Comparison of ENCODE assay signal across 8 cellular contexts in genomic region chr20:5119143-5119434, GRCh38. TPM values are rescaled to one million over a fixed set of nuclear protein-coding genes. Genes with fewer than 3 reads are reported as not detected.
DNase-seq lines count a peak whose midpoint lies in the region; ATAC-seq and TF ChIP-seq lines count a peak whose summit lies in the region.

No MANE protein-coding gene starts in this region.

- CTCF ChIA-PET in RWPE1 (lab: Yijun Ruan, JAX): interaction anchor here (0.6 kb wide), 1 partner anchor 668 kb away, joined by 3 read pairs; no protein-coding TSS in a partner anchor

- POLR2A ChIA-PET in RWPE1 (lab: Yijun Ruan, JAX; ENCODE audit: low non-redundant PET): interaction anchor here (1.4 kb wide), 1 partner anchor 73 kb away, joined by 4 read pairs; no protein-coding TSS in a partner anchor

- DNase-seq in RWPE1 (ENCODE audit: low spot score) (no peak), esophagus squamous epithelium (lab: John Stamatoyannopoulos, UW) (no peak), progenitor cell of endocrine pancreas (ENCODE audit: low spot score, unreplicated experiment) (no peak), ureter (ENCODE audit: low spot score) (no peak)

- WGBS in esophagus squamous epithelium, 2 donors: 0% methylated on average over 7 to 10 of the region's 21 CpGs

- no peaks in the 10 kb centered on the region for H3K27me3 Mint-ChIP-seq in progenitor cell of endocrine pancreas

- peak overlapping the region; percentile 95 for H3K27ac ChIP-seq in RWPE1
- H3K27ac ChIP-seq in esophagus squamous epithelium: peak overlapping the region; percentile 86 to 97 (median 95)

- H3K27ac Mint-ChIP-seq in progenitor cell of endocrine pancreas: peak overlapping the region; percentile 95

- peaks cover 22% of the 10 kb centered on the region for H3K4me1 Mint-ChIP-seq in progenitor cell of endocrine pancreas (ENCODE audit: low read depth)

- no peaks in the 10 kb centered on the region for H3K27me3 ChIP-seq in esophagus squamous epithelium

- H3K36me3 ChIP-seq in ES-I3 (ENCODE audit: insufficient read depth, low read length) (peaks cover 20% of the 10 kb centered on the region), esophagus squamous epithelium (peaks cover 6 to 39% (median 10%) of the 10 kb centered on the region in 3 donors)

- H3K4me1 ChIP-seq in ES-I3 (ENCODE audit: insufficient read depth, low read length): peaks cover 3% of the 10 kb centered on the region
- H3K4me1 ChIP-seq in esophagus squamous epithelium: peaks cover 0 to 35% (median 25%) of the 10 kb centered on the region in 3 donors

- peaks cover 22% of the 10 kb centered on the region for H3K36me3 Mint-ChIP-seq in progenitor cell of endocrine pancreas (ENCODE audit: insufficient read depth)

- peak overlapping the region; percentile 59 to 87 (median 82) for H3K4me3 ChIP-seq in esophagus squamous epithelium

- intact Hi-C loops in esophagus squamous epithelium (cut with DNase I): no loop called here

- TF ChIP-seq POLR2A in esophagus squamous epithelium (IDR thresholded peaks at IDR 0.05): no peak

- H3K9me3 Mint-ChIP-seq in progenitor cell of endocrine pancreas (ENCODE audit: low read depth): no peaks in the 10 kb centered on the region

- H3K9ac ChIP-seq in ES-I3 (ENCODE audit: low read depth, low read length): peak overlapping the region; percentile 92

- H3K9me3 ChIP-seq in ES-I3 (ENCODE audit: control insufficient read depth, insufficient read depth, low read length) (no peaks in the 10 kb centered on the region), esophagus squamous epithelium (no peaks in the 10 kb centered on the region)

- H3K4me3 Mint-ChIP-seq in progenitor cell of endocrine pancreas (ENCODE audit: low read depth): peak overlapping the region; percentile 88

- no peak for ATAC-seq in GM18520 (IDR thresholded peaks at IDR 0.05; ENCODE audit: unreplicated experiment)
- no peak for ATAC-seq in HG02759 (IDR thresholded peaks at IDR 0.05; ENCODE audit: unreplicated experiment)
- no peak for ATAC-seq in HG02642 (IDR thresholded peaks at IDR 0.05; ENCODE audit: poor library complexity, unreplicated experiment)

- TF ChIP-seq CTCF in RWPE1 (conservative IDR thresholded peaks at IDR 0.05; ENCODE audit: low read depth) (no peak), esophagus squamous epithelium (IDR thresholded peaks at IDR 0.05) (no peak), progenitor cell of endocrine pancreas (IDR thresholded peaks at IDR 0.05; ENCODE audit: unreplicated experiment) (no peak)

RNA-seq across cellular contexts. Expression of gene PCNA, which starts 0.7 kb away (rescaled TPM):
- total RNA-seq in esophagus squamous epithelium (100 to 1,000 TPM in 2 of 4 donors, 10 to 100 TPM in 2; 58.9 to 160 (median 97.1) TPM), progenitor cell of endocrine pancreas (123 and 126 TPM in 2 replicates), ureter (52.0 TPM)

RNA-seq across cellular contexts. Expression of gene TMEM230, which starts 6.2 kb away (rescaled TPM):
- 10 to 100 TPM; 19.2 to 46.1 (median 34.6) TPM for total RNA-seq in esophagus squamous epithelium
- total RNA-seq in progenitor cell of endocrine pancreas: 80.7 and 82.8 TPM in 2 replicates
- 125 TPM for total RNA-seq in ureter

RNA-seq across cellular contexts. Expression of gene CDS2, which starts 7.7 kb away (rescaled TPM):
- total RNA-seq in esophagus squamous epithelium (10 to 100 TPM; 13.7 to 25.7 (median 14.5) TPM), progenitor cell of endocrine pancreas (52.3 and 57.5 TPM in 2 replicates), ureter (58.1 TPM)
